Comparison of ENCODE assay signal across 29 cellular contexts in the genomic region with DNA sequence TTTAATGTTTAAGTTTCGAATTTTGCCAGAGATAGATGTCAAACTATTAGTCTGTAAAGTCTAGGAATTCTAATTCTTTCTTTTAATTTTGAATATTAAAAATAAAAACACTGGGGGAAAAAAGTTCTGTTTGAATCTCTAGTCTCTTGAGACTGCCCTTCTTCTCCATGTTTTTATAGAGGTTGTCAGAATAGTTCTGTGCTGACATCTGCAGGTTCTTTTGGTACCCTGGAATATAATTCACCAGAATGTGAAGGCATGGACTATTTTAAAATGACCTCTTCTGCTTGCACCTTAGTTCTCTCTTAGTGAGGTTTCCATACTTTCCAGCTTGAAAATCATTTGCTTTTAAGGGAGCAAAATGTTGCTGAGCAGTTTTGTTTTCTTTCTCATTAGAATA.
DNase-seq lines count a peak whose midpoint lies in the region; ATAC-seq and TF ChIP-seq lines count a peak whose summit lies in the region.
"Had no signal": no experiment of that assay in that cellular context is flagged by ENCODE, and none has a peak within 500 bp of the region (broad histone marks: within the 10 kb centered on the region; RNA-seq: fewer than 3 reads in every experiment).

No MANE protein-coding gene starts in this region.

- peaks cover 33% of the 10 kb centered on the region for H3K27me3 Mint-ChIP-seq in activated CD8-positive, alpha-beta T cell treated with anti-CD3 and anti-CD28 coated beads, Interleukin-2, amount 10 ng/mL, durations not matched to agents 7 days and 5 days (ENCODE audit: low read depth)
- H3K27me3 Mint-ChIP-seq in HFFc6 (ENCODE audit: insufficient read depth) = peaks cover 8% of the 10 kb centered on the region; the same call in 1 of the 2 replicates

- peak overlapping the region; percentile 84 for H3K4me3 ChIP-seq in left ventricle myocardium inferior
- peak overlapping the region; percentile 4 for H3K4me3 ChIP-seq in colonic mucosa
- peak overlapping the region; percentile 6 to 85 for H3K4me3 ChIP-seq in mucosa of rectum (ENCODE audit: low read length in 2 of 2)
- H3K4me3 ChIP-seq: A549, BLaER1, cardiac muscle cell, hepatocyte, sigmoid colon, stomach had no signal

- no peak for TF ChIP-seq POLR2A in GM18505 (IDR thresholded peaks at IDR 0.05; ENCODE audit: borderline replicate concordance, extremely low read depth, insufficient read depth, insufficient read length)

- H3K36me3 Mint-ChIP-seq in activated CD8-positive, alpha-beta T cell treated with anti-CD3 and anti-CD28 coated beads, Interleukin-2, amount 10 ng/mL, durations not matched to agents 7 days and 5 days (ENCODE audit: low read depth) = no peaks in the 10 kb centered on the region
- no peaks in the 10 kb centered on the region for H3K36me3 Mint-ChIP-seq in HFFc6 (ENCODE audit: low read depth)

- POLR2A ChIA-PET in activated CD8-positive, alpha-beta T cell treated with anti-CD3 and anti-CD28 coated beads, Interleukin-2, amount 10 ng/mL, durations not matched to agents 7 days and 5 days (lab: Charles Lee) = no interaction called here

- H3K4me1 Mint-ChIP-seq in activated CD8-positive, alpha-beta T cell treated with anti-CD3 and anti-CD28 coated beads, Interleukin-2, amount 10 ng/mL, durations not matched to agents 7 days and 5 days (ENCODE audit: low read depth) = no peaks in the 10 kb centered on the region
- H3K4me1 Mint-ChIP-seq in HFFc6 (ENCODE audit: low read depth) = peaks cover 6% of the 10 kb centered on the region

- H3K9ac ChIP-seq in colonic mucosa (ENCODE audit: low read depth in 2 of 2, low read length in 2 of 2) (no peak overlapping the region), mucosa of rectum (ENCODE audit: low read depth in 1 of 2, low read length in 2 of 2) (no peak overlapping the region)
- H3K9ac ChIP-seq: BLaER1 had no signal

- H3K27me3 ChIP-seq in left ventricle myocardium inferior (ENCODE audit: low read depth) (no peaks in the 10 kb centered on the region), colonic mucosa (no peaks in the 10 kb centered on the region), mucosa of rectum (ENCODE audit: control insufficient read depth in 2 of 2, insufficient read depth in 2 of 2, low read length in 2 of 2) (no peaks in the 10 kb centered on the region)
- H3K27me3 ChIP-seq: cardiac muscle cell, hepatocyte, sigmoid colon, stomach had no signal

- H3K27ac Mint-ChIP-seq in activated CD8-positive, alpha-beta T cell treated with anti-CD3 and anti-CD28 coated beads, Interleukin-2, amount 10 ng/mL, durations not matched to agents 7 days and 5 days = no peak overlapping the region
- no peak overlapping the region for H3K27ac Mint-ChIP-seq in HFFc6
- H3K27ac Mint-ChIP-seq: activated CD4-positive, alpha-beta T cell treated with anti-CD3 and anti-CD28 coated beads, Interleukin-2, amount 10 ng/mL, durations not matched to agents 7 days and 5 days; activated naive CD4-positive, alpha-beta T cell treated with anti-CD3 and anti-CD28 coated beads, Interleukin-2, amount 50 U/mL, for 24 hours; activated T-helper 1 cell treated with anti-CD3 and anti-CD28 coated beads, Interleukin-12 subunit alpha, Interleukin-12 subunit beta, Interleukin-2, Interleukin-4 antibody, amounts not matched to agents 30 ng/mL and 10 ng/mL and 1 ng/mL, durations not matched to agents 14 hours and 24 hours and 36 hours; nephron progenitor cell; T-helper 17 cell had no signal

- no peak for ATAC-seq in Right ventricle myocardium inferior
- no peak for ATAC-seq in activated CD8-positive, alpha-beta T cell treated with anti-CD3 and anti-CD28 coated beads, Interleukin-2, amount 10 ng/mL, durations not matched to agents 7 days and 5 days
- ATAC-seq in GM18505 (IDR thresholded peaks at IDR 0.05; ENCODE audit: unreplicated experiment) = no peak
- ATAC-seq: A549, left ventricle myocardium superior, T-helper 17 cell had no signal

- no peaks in the 10 kb centered on the region for H3K36me3 ChIP-seq in left ventricle myocardium inferior
- no peaks in the 10 kb centered on the region for H3K36me3 ChIP-seq in colonic mucosa
- H3K36me3 ChIP-seq in mucosa of rectum (ENCODE audit: control insufficient read depth in 2 of 2, insufficient read depth in 2 of 2, low read length in 2 of 2) = no peaks in the 10 kb centered on the region
- H3K36me3 ChIP-seq: BLaER1, cardiac muscle cell, sigmoid colon, stomach, WERI-Rb-1 had no signal

- H3K4me1 ChIP-seq in left ventricle myocardium inferior (peaks cover 71% of the 10 kb centered on the region), colonic mucosa (no peaks in the 10 kb centered on the region), mucosa of rectum (ENCODE audit: control insufficient read depth in 2 of 2, insufficient read depth in 2 of 2, low read length in 2 of 2) (peaks cover 10 to 20% of the 10 kb centered on the region in 2 donors)
- H3K4me1 ChIP-seq: BLaER1 had no signal

- DNase-seq in left ventricle myocardium inferior (no peak), Right ventricle myocardium inferior (ENCODE audit: missing footprints) (no peak), colonic mucosa (no peak), NCI-H526 treated with DMSO at 0.1 percent for 48 hours (lab: John Stamatoyannopoulos, UW) (no peak), HFFc6 (no peak)
- DNase-seq in activated CD8-positive, alpha-beta T cell treated with anti-CD3 and anti-CD28 coated beads, Interleukin-2, amount 10 ng/mL, durations not matched to agents 7 days and 5 days = no peak
- DNase-seq: activated CD4-positive, alpha-beta T cell treated with anti-CD3 and anti-CD28 coated beads, Interleukin-2, amount 10 ng/mL, durations not matched to agents 7 days and 5 days; COR-L47; H7; left ventricle myocardium superior; MV-4-11; NCI-H1694; NCI-H524 treated with DMSO at 0.1 percent for 48 hours; nephron progenitor cell; posterior cingulate gyrus; sigmoid colon; stimulated activated CD4-positive, alpha-beta T cell treated with anti-CD3 and anti-CD28 coated beads, Interleukin-15, amount 100 ng/mL, for 24 hours; stomach; T-helper 17 cell; trophoblast cell; WERI-Rb-1 had no signal

- CTCF ChIA-PET in activated CD8-positive, alpha-beta T cell treated with anti-CD3 and anti-CD28 coated beads, Interleukin-2, amount 10 ng/mL, durations not matched to agents 7 days and 5 days (lab: Charles Lee) = no interaction called here

- no peaks in the 10 kb centered on the region for H3K9me3 ChIP-seq in left ventricle myocardium inferior (replicated peaks)
- H3K9me3 ChIP-seq in colonic mucosa = no peaks in the 10 kb centered on the region
- no peaks in the 10 kb centered on the region for H3K9me3 ChIP-seq in mucosa of rectum (ENCODE audit: control insufficient read depth in 2 of 2, low read length in 2 of 2)
- H3K9me3 ChIP-seq: A549, sigmoid colon, stomach had no signal

- no peaks in the 10 kb centered on the region for H3K9me3 Mint-ChIP-seq in activated CD8-positive, alpha-beta T cell treated with anti-CD3 and anti-CD28 coated beads, Interleukin-2, amount 10 ng/mL, durations not matched to agents 7 days and 5 days (ENCODE audit: insufficient read depth)
- no peaks in the 10 kb centered on the region for H3K9me3 Mint-ChIP-seq in HFFc6
- H3K9me3 Mint-ChIP-seq: activated CD4-positive, alpha-beta T cell treated with anti-CD3 and anti-CD28 coated beads, Interleukin-2, amount 10 ng/mL, durations not matched to agents 7 days and 5 days; activated naive CD4-positive, alpha-beta T cell treated with anti-CD3 and anti-CD28 coated beads, Interleukin-2, amount 50 U/mL, for 24 hours; activated T-helper 1 cell treated with anti-CD3 and anti-CD28 coated beads, Interleukin-12 subunit alpha, Interleukin-12 subunit beta, Interleukin-2, Interleukin-4 antibody, amounts not matched to agents 30 ng/mL and 10 ng/mL and 1 ng/mL, durations not matched to agents 14 hours and 24 hours and 36 hours; nephron progenitor cell had no signal

- H3K27ac ChIP-seq in left ventricle myocardium inferior (replicated peaks) (peak overlapping the region; percentile 98), colonic mucosa (no peak overlapping the region), mucosa of rectum (ENCODE audit: low read depth in 2 of 2, low read length in 2 of 2) (peak overlapping the region in 1 of 2 donors; percentile 21)
- H3K27ac ChIP-seq: A549, BLaER1, cardiac muscle cell, hepatocyte, WERI-Rb-1 had no signal

- TF ChIP-seq CTCF in left ventricle myocardium inferior (IDR thresholded peaks at IDR 0.05; ENCODE audit: borderline replicate concordance) (peak; percentile 18), colonic mucosa (IDR thresholded peaks at IDR 0.05) (no peak), HFFc6 (IDR thresholded peaks at IDR 0.05) (no peak)

- no peak overlapping the region for H3K4me3 Mint-ChIP-seq in activated CD8-positive, alpha-beta T cell treated with anti-CD3 and anti-CD28 coated beads, Interleukin-2, amount 10 ng/mL, durations not matched to agents 7 days and 5 days
- H3K4me3 Mint-ChIP-seq in HFFc6 = no peak overlapping the region
- H3K4me3 Mint-ChIP-seq: activated CD4-positive, alpha-beta T cell treated with anti-CD3 and anti-CD28 coated beads, Interleukin-2, amount 10 ng/mL, durations not matched to agents 7 days and 5 days; activated naive CD4-positive, alpha-beta T cell treated with anti-CD3 and anti-CD28 coated beads, Interleukin-2, amount 50 U/mL, for 24 hours; activated T-helper 1 cell treated with anti-CD3 and anti-CD28 coated beads, Interleukin-12 subunit alpha, Interleukin-12 subunit beta, Interleukin-2, Interleukin-4 antibody, amounts not matched to agents 30 ng/mL and 10 ng/mL and 1 ng/mL, durations not matched to agents 14 hours and 24 hours and 36 hours; nephron progenitor cell; T-helper 17 cell had no signal

- intact Hi-C loops in left ventricle myocardium inferior (cut with micrococcal nuclease) (no loop called here), Right ventricle myocardium inferior (cut with DNase I) (loop anchor here (5.0 kb wide), 3 partner anchors 96 to 284 kb away; a partner anchor contains a TSS), colonic mucosa (cut with DNase I) (no loop called here)

Comparison
In these comparisons a context has a peak if more than half of its experiments do, and no peak if none do; other contexts are left out.
1. H3K4me3 ChIP-seq: peak in every context shown above with its lines; median percentile 84 in left ventricle myocardium inferior; 46 in mucosa of rectum; 4 in colonic mucosa.